ENCODE assay signal across 8 cellular contexts in the genomic region with DNA sequence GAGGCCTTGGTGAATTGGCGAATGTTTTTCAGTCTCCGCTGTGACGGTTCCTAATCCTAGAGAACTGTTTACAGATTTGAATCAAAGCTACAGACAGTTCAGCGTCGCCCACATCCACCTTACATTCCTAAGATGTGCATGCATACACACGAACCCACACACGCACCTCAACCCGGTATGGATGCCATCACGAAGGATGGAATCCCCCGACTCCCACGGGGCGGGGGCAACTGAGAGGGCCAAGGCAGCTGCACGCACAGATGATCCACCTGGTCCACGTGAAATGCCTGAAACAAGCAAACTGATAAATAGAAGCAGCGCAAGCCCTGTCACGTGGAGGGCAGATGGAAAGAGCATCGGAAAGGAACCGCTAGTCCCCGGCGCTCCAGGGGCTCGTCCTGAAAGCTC. TPM values are rescaled to one million over a fixed set of nuclear protein-coding genes. Genes with fewer than 3 reads are reported as not detected.
DNase-seq lines count a peak whose midpoint lies in the region; ATAC-seq lines count a peak whose summit lies in the region.

No MANE protein-coding gene starts in this region.

- H2BK5ac ChIP-seq in neuronal stem cell (ENCODE audit: low read length), result no peak overlapping the region

- H4K91ac ChIP-seq in neuronal stem cell (ENCODE audit: low read depth, low read length, poor library complexity), result no peak overlapping the region

- no peaks in the 10 kb centered on the region for H3K79me1 ChIP-seq in neuronal stem cell (ENCODE audit: low read depth, low read length)

- peak overlapping the region; percentile 18 for H2BK15ac ChIP-seq in neuronal stem cell (ENCODE audit: low read length)

- peak overlapping the region; percentile 95 for H3K18ac ChIP-seq in neuronal stem cell (ENCODE audit: low read length)

- peak overlapping the region; percentile 85 to 96 for H3K4me3 ChIP-seq in neuronal stem cell (ENCODE audit: low read length in 2 of 2)
- peak overlapping the region; percentile 96 for H3K4me3 ChIP-seq in thymus (ENCODE audit: low read length)

- H3K27ac ChIP-seq in neuronal stem cell (replicated peaks; ENCODE audit: low read length) (no peak overlapping the region), thymus (ENCODE audit: low read depth) (peak overlapping the region; percentile 98)

- H2BK12ac ChIP-seq in neuronal stem cell (ENCODE audit: low read length), result no peak overlapping the region

- no peak overlapping the region for H2AK5ac ChIP-seq in neuronal stem cell (ENCODE audit: low read depth, low read length)

- H3K27me3 ChIP-seq in neuronal stem cell (ENCODE audit: control insufficient read depth in 3 of 3, insufficient read depth in 3 of 3, low read depth in 1 of 3, low read length in 3 of 3), result peaks cover 0 to 27% (median 0%) of the 10 kb centered on the region in 3 experiments
- no peaks in the 10 kb centered on the region for H3K27me3 ChIP-seq in thymus (ENCODE audit: control insufficient read depth, insufficient read depth)

- H4K8ac ChIP-seq in neuronal stem cell (ENCODE audit: low read depth, low read length), result no peak overlapping the region

- H3K4me1 ChIP-seq in neuronal stem cell (ENCODE audit: control insufficient read depth in 2 of 2, insufficient read depth in 1 of 2, low read depth in 1 of 2, low read length in 2 of 2) (peaks cover 0 to 4% of the 10 kb centered on the region in 2 donors), thymus (ENCODE audit: control insufficient read depth, insufficient read depth, low read length) (peaks cover 11% of the 10 kb centered on the region)

- H3K36me3 ChIP-seq in neuronal stem cell (replicated peaks in 1 of 2; ENCODE audit: control insufficient read depth in 2 of 2, insufficient read depth in 2 of 2, low read length in 2 of 2) (peaks cover 2 to 19% of the 10 kb centered on the region in 2 donors), thymus (ENCODE audit: control insufficient read depth, insufficient read depth) (peaks cover 4% of the 10 kb centered on the region)

- ATAC-seq in HG02678 (IDR thresholded peaks at IDR 0.05; ENCODE audit: unreplicated experiment) (peak; percentile 42), esophagus mucosa (peak; percentile 63)

- WGBS in neuronal stem cell (ENCODE audit: extremely low coverage in 2 of 2, insufficient read length in 2 of 2, insufficient replicate concordance in 1 of 2), 2 donors, result no CpG with 5 or more reads among the region's 21 CpGs
- 9% methylated on average over 21 of the region's 21 CpGs for WGBS in thymus

- peak overlapping the region; percentile 2 for H2BK120ac ChIP-seq in neuronal stem cell (ENCODE audit: low read depth, low read length)

- H3K9me3 ChIP-seq in neuronal stem cell (replicated peaks in 1 of 2; ENCODE audit: control insufficient read depth in 2 of 2, insufficient read depth in 1 of 2, low read depth in 1 of 2, low read length in 2 of 2), result no peaks in the 10 kb centered on the region
- H3K9me3 ChIP-seq in thymus (ENCODE audit: control insufficient read depth), result no peaks in the 10 kb centered on the region

- no peak overlapping the region for H3K14ac ChIP-seq in neuronal stem cell (ENCODE audit: low read length)

- no peak overlapping the region for H3K4ac ChIP-seq in neuronal stem cell (ENCODE audit: low read length)

- peak overlapping the region; percentile 98 for H2AFZ ChIP-seq in neuronal stem cell (ENCODE audit: low read length)

- peak overlapping the region; percentile 78 for H3K4me2 ChIP-seq in neuronal stem cell (ENCODE audit: insufficient read depth, low read length, poor library complexity, severe bottlenecking)

- peak overlapping the region; percentile 16 for H3K23ac ChIP-seq in neuronal stem cell (ENCODE audit: low read depth, low read length, poor library complexity)

- H3K9ac ChIP-seq in neuronal stem cell (ENCODE audit: low read depth, low read length, poor library complexity), result peak overlapping the region; percentile 87

- peak; percentile 64 for DNase-seq in DMS53 (lab: John Stamatoyannopoulos, UW)
- DNase-seq in DMS53 treated with DMSO at 0.1 percent for 48 hours (lab: John Stamatoyannopoulos, UW; ENCODE audit: unreplicated experiment), result no peak
- peak; percentile 69 to 87 for DNase-seq in NCI-H2081 (lab: John Stamatoyannopoulos, UW)
- peak; percentile 50 for DNase-seq in activated T-cell treated with anti-CD3 and anti-CD28 coated beads for 4 hours
- no peak for DNase-seq in neuronal stem cell (ENCODE audit: low spot score)

RNA-seq across cellular contexts. Expression of a gene that starts 0.4 kb away (rescaled TPM):
- 7.2 TPM for total RNA-seq in esophagus mucosa
- 17.1 TPM for polyA plus RNA-seq in neuronal stem cell (2013, experiment 1 of 2)
- polyA plus RNA-seq in neuronal stem cell (2013, experiment 2 of 2), result 17.8 TPM
- polyA plus RNA-seq in thymus, result 6.6 TPM

Comparison
In these comparisons a context has a peak if more than half of its experiments do, and no peak if none do; other contexts are left out.
1. DNase-seq: peak in DMS53 (single experiment), NCI-H2081 (2 of 2) and activated T-cell treated with anti-CD3 and anti-CD28 coated beads for 4 hours (single experiment); none in DMS53 treated with DMSO at 0.1 percent for 48 hours (single experiment) and neuronal stem cell (single experiment).